In the genomic region with DNA sequence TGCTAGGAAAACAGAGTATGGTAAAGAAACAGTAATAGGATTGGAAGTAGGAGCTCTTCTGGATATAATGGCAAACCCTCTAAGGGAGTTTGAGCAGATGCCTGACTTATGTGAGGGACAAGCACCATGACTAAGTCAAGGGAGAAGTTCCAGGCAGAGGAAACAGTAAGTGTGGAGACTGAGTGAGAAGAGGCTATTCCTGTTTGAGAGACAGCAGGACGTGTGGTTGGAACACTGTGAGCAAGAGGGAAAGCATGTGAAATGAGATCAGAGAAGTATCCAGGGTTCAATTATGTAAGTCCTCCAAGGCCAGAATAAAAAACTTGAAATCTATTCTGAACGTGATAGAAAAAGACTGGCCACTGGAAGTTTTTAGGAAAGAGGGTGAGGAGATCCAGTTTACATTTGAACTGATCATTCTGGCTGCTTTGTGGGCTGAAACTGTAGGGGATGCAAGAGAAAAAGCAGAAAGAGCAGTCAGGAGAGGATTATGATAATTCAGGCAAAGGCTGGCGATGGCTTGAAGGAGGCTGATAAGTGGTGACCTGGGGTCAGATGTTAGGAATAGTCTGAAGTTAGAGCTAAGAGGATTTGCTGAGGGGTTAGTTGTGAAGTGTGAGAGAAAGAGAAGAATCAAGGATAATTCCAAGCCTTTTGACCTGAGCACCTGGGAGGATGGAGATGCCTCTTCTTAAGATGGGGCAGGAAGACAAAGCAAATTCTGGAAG, we compare ENCODE assay signal across 19 cellular contexts. TPM values are rescaled to one million over a fixed set of nuclear protein-coding genes. Genes with fewer than 3 reads are reported as not detected.
DNase-seq lines count a peak whose midpoint lies in the region; ATAC-seq and TF ChIP-seq lines count a peak whose summit lies in the region.
"Had no signal": no experiment of that assay in that cellular context is flagged by ENCODE, and none has a peak within 500 bp of the region (broad histone marks: within the 10 kb centered on the region; RNA-seq: fewer than 3 reads in every experiment).

No MANE protein-coding gene starts in this region.

- H3K9ac ChIP-seq in neuronal stem cell (ENCODE audit: low read depth, low read length, poor library complexity), result no peak overlapping the region
- H3K9ac ChIP-seq: BLaER1 treated with 17β-estradiol and CSF1 and Interleukin-3, amounts not matched to agents 10 nM and 100 nM; parathyroid adenoma had no signal

- DNase-seq in ELF-1 (ENCODE audit: low read depth, low spot score) (peak; percentile 7), NCI-H82 (lab: John Stamatoyannopoulos, UW) (peak; percentile 77), fibroblast of mammary gland (ENCODE audit: low read depth) (peak; percentile 80), neuronal stem cell (ENCODE audit: low spot score) (peak; percentile 14), T-helper 2 cell (no peak), DMS53 treated with DMSO at 0.1 percent for 48 hours (lab: John Stamatoyannopoulos, UW; ENCODE audit: unreplicated experiment) (no peak)
- DNase-seq: activated CD8-positive, alpha-beta T cell treated with anti-CD3 and anti-CD28 coated beads for 36 hours; amniotic stem cell; gastrocnemius medialis; NCI-H1417 treated with DMSO at 0.1 percent for 48 hours; stimulated activated CD4-positive, alpha-beta T cell treated with anti-CD3 and anti-CD28 coated beads, Interleukin-12 subunit alpha, Interleukin-12 subunit beta, amount 100 ng/mL, for 4 hours; stimulated activated naive CD8-positive, alpha-beta T cell treated with anti-CD3 and anti-CD28 coated beads, Interleukin-15, amount 100 ng/mL, for 72 hours had no signal

- no peak overlapping the region for H4K8ac ChIP-seq in neuronal stem cell (ENCODE audit: low read depth, low read length)

- no peaks in the 10 kb centered on the region for H3K79me1 ChIP-seq in neuronal stem cell (ENCODE audit: low read depth, low read length)

- peak overlapping the region; percentile 4 for H2AFZ ChIP-seq in neuronal stem cell (ENCODE audit: low read length)
- H2AFZ ChIP-seq: parathyroid adenoma had no signal

- no peak overlapping the region for H2BK15ac ChIP-seq in neuronal stem cell (ENCODE audit: low read length)

- TF ChIP-seq CTCF in fibroblast of mammary gland (conservative IDR thresholded peaks at IDR 0.05; ENCODE audit: control insufficient read depth, insufficient read depth, low read depth, low read length), result no peak

- ATAC-seq in HG03571 (IDR thresholded peaks at IDR 0.05; ENCODE audit: unreplicated experiment), result no peak
- ATAC-seq in GM21390 (IDR thresholded peaks at IDR 0.05; ENCODE audit: unreplicated experiment), result no peak
- ATAC-seq: activated CD8-positive, alpha-beta T cell treated with anti-CD3 and anti-CD28 coated beads for 36 hours; gastrocnemius medialis; GM12878; SK-N-SH treated with all-trans-retinoic acid at 6 μM for 48 hours; stimulated activated naive CD8-positive, alpha-beta T cell treated with anti-CD3 and anti-CD28 coated beads, Interleukin-15, amount 100 ng/mL, for 72 hours had no signal

- no peak overlapping the region for H2BK120ac ChIP-seq in neuronal stem cell (ENCODE audit: low read depth, low read length)

- H3K4ac ChIP-seq in neuronal stem cell (ENCODE audit: low read length), result no peak overlapping the region

- no peaks in the 10 kb centered on the region for H3K9me3 ChIP-seq in neuronal stem cell (replicated peaks in 1 of 2; ENCODE audit: control insufficient read depth in 2 of 2, insufficient read depth in 1 of 2, low read depth in 1 of 2, low read length in 2 of 2)
- H3K9me3 ChIP-seq: BLaER1 treated with 17β-estradiol and CSF1 and Interleukin-3, amounts not matched to agents 10 nM and 100 nM; gastrocnemius medialis had no signal

- no peak overlapping the region for H3K4me3 ChIP-seq in fibroblast of mammary gland (ENCODE audit: control insufficient read depth, low read depth, low read length)
- no peak overlapping the region for H3K4me3 ChIP-seq in neuronal stem cell (ENCODE audit: low read length in 2 of 2)
- H3K4me3 ChIP-seq: BLaER1 treated with 17β-estradiol and CSF1 and Interleukin-3, amounts not matched to agents 10 nM and 100 nM; gastrocnemius medialis; GM12878 had no signal

- H3K18ac ChIP-seq in neuronal stem cell (ENCODE audit: low read length), result no peak overlapping the region

- no peak overlapping the region for H4K91ac ChIP-seq in neuronal stem cell (ENCODE audit: low read depth, low read length, poor library complexity)

- no peak overlapping the region for H2AK5ac ChIP-seq in neuronal stem cell (ENCODE audit: low read depth, low read length)

- H3K14ac ChIP-seq in neuronal stem cell (ENCODE audit: low read length), result no peak overlapping the region

- H3K4me1 ChIP-seq in neuronal stem cell (ENCODE audit: control insufficient read depth in 2 of 2, insufficient read depth in 1 of 2, low read depth in 1 of 2, low read length in 2 of 2), result peaks cover 0 to 10% of the 10 kb centered on the region in 2 donors
- H3K4me1 ChIP-seq: gastrocnemius medialis, parathyroid adenoma had no signal

- H3K36me3 ChIP-seq in neuronal stem cell (replicated peaks in 1 of 2; ENCODE audit: control insufficient read depth in 2 of 2, insufficient read depth in 2 of 2, low read length in 2 of 2), result no peaks in the 10 kb centered on the region
- H3K36me3 ChIP-seq: BLaER1 treated with 17β-estradiol and CSF1 and Interleukin-3, amounts not matched to agents 10 nM and 100 nM; gastrocnemius medialis had no signal

- H2BK12ac ChIP-seq in neuronal stem cell (ENCODE audit: low read length), result no peak overlapping the region

- H3K23ac ChIP-seq in neuronal stem cell (ENCODE audit: low read depth, low read length, poor library complexity), result no peak overlapping the region

- no peak overlapping the region for H3K27ac ChIP-seq in neuronal stem cell (replicated peaks; ENCODE audit: low read length)
- H3K27ac ChIP-seq: BLaER1 treated with 17β-estradiol and CSF1 and Interleukin-3, amounts not matched to agents 10 nM and 100 nM; gastrocnemius medialis; HL-60; parathyroid adenoma had no signal

- no CpG with 5 or more reads among the region's 3 CpGs for WGBS in neuronal stem cell (ENCODE audit: extremely low coverage in 2 of 2, insufficient read length in 2 of 2, insufficient replicate concordance in 1 of 2), 2 donors

- H3K27me3 ChIP-seq in neuronal stem cell (ENCODE audit: control insufficient read depth in 3 of 3, insufficient read depth in 3 of 3, low read depth in 1 of 3, low read length in 3 of 3), result no peaks in the 10 kb centered on the region
- H3K27me3 ChIP-seq: BLaER1 treated with 17β-estradiol and CSF1 and Interleukin-3, amounts not matched to agents 10 nM and 100 nM; gastrocnemius medialis had no signal

- H2BK5ac ChIP-seq in neuronal stem cell (ENCODE audit: low read length), result no peak overlapping the region

- peak overlapping the region; percentile 28 for H3K4me2 ChIP-seq in neuronal stem cell (ENCODE audit: insufficient read depth, low read length, poor library complexity, severe bottlenecking)
- H3K4me2 ChIP-seq: BLaER1 treated with 17β-estradiol and CSF1 and Interleukin-3, amounts not matched to agents 10 nM and 100 nM had no signal

RNA-seq across cellular contexts. Expression of a gene that starts 19.2 kb away (rescaled TPM):
- 75.4 TPM for polyA plus RNA-seq in neuronal stem cell (2013, experiment 1 of 2)
- polyA plus RNA-seq in neuronal stem cell (2013, experiment 2 of 2), result 80.9 TPM

Comparison
In these comparisons a context has a peak if more than half of its experiments do, and no peak if none do; other contexts are left out.
1. DNase-seq: peak in ELF-1 (single experiment), NCI-H82 (single experiment), fibroblast of mammary gland (single experiment) and neuronal stem cell (single experiment); none in T-helper 2 cell (0 of 5) and DMS53 treated with DMSO at 0.1 percent for 48 hours (single experiment).